19 cellular contexts compared by ENCODE assay signal in the genomic region with DNA sequence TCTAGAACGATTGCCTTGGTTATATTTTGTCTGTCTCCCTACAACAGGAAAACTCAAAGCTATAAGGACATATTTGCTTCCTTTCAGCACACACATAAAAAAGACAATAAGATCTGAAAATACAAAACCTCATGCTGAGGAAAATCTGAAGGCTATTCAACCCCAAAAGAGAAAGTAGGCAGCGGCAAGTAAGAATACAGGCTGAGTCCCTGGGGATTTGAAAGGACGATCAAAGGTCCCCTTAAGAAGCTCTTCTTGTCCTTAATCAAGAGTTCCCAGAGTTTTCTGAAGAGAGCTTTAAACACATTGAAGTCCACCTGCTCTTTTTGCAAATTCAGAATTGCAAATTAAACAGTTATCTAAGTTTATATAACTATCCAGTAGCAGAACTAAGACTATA. TPM values are rescaled to one million over a fixed set of nuclear protein-coding genes. Genes with fewer than 3 reads are reported as not detected.
DNase-seq lines count a peak whose midpoint lies in the region; ATAC-seq and TF ChIP-seq lines count a peak whose summit lies in the region.
"Had no signal": no experiment of that assay in that cellular context is flagged by ENCODE, and none has a peak within 500 bp of the region (broad histone marks: within the 10 kb centered on the region; RNA-seq: fewer than 3 reads in every experiment).

No MANE protein-coding gene starts in this region.

- H3K27me3 ChIP-seq in ACC112 (ENCODE audit: insufficient read depth, low read length) (no peaks in the 10 kb centered on the region), psoas muscle (ENCODE audit: insufficient read depth in 3 of 3, low read length in 2 of 3) (no peaks in the 10 kb centered on the region)
- H3K27me3 ChIP-seq: Peyer's patch had no signal

- H2AFZ ChIP-seq in ACC112 (ENCODE audit: low read length, unreplicated experiment) = peak overlapping the region; percentile 58

- H3K36me3 ChIP-seq in ACC112 (ENCODE audit: insufficient read depth, low read length) (no peaks in the 10 kb centered on the region), psoas muscle (ENCODE audit: insufficient read depth in 1 of 2, low read depth in 1 of 2) (no peaks in the 10 kb centered on the region)
- H3K36me3 ChIP-seq: Peyer's patch had no signal

- in situ Hi-C loops in KBM-7 (cut with MboI; ENCODE audit: low pct_unique_long_range_greater_than_20kb, low sequenced_read_pairs) = no loop called here

- H3K4me3 Mint-ChIP-seq in naive B cell = peak overlapping the region in 6 of 8 donors; percentile 5 to 71 (median 61)
- H3K4me3 Mint-ChIP-seq: HFFc6 had no signal

- no peak overlapping the region for H3K27ac ChIP-seq in ACC112 (ENCODE audit: low read depth, low read length)
- no peak overlapping the region for H3K27ac ChIP-seq in psoas muscle
- H3K27ac ChIP-seq: Peyer's patch had no signal

- TF ChIP-seq CTCF in psoas muscle (IDR thresholded peaks at IDR 0.05) = no peak

- DNase-seq in KBM-7 (peak; percentile 5), RPMI7951 (ENCODE audit: low read depth) (peak; percentile 32), naive B cell (no peak), psoas muscle (no peak)
- no peak for DNase-seq in effector CD4-positive, alpha-beta T cell
- DNase-seq: 8988T, C1 segment of cervical spinal cord, COR-L47, HFFc6, Karpas-422, NCI-H1417, NCI-H1930, NCI-H774, Peyer's patch, SHP77 treated with DMSO at 0.1 percent for 48 hours had no signal

- H3K4me1 Mint-ChIP-seq in naive B cell = peaks cover 0 to 8% (median 6%) of the 10 kb centered on the region in 3 donors

- no peaks in the 10 kb centered on the region for H3K79me2 ChIP-seq in ACC112 (ENCODE audit: control insufficient read depth, insufficient read depth, low read length, unreplicated experiment)

- H3K36me3 Mint-ChIP-seq in naive B cell = no peaks in the 10 kb centered on the region

- 55 to 75% (median 61%) methylated on average over 3 of the region's 3 CpGs for WGBS in psoas muscle, 3 donors

- H3K27ac Mint-ChIP-seq in naive B cell = peak overlapping the region in 1 of 6 donors; percentile 68
- H3K27ac Mint-ChIP-seq: HFFc6 had no signal

- peaks cover 8 to 9% (median 8%) of the 10 kb centered on the region in 3 donors for H3K27me3 Mint-ChIP-seq in naive B cell

- H3K9me3 ChIP-seq in psoas muscle = no peaks in the 10 kb centered on the region
- H3K9me3 ChIP-seq: Peyer's patch had no signal

- peaks cover 0 to 4% (median 0%) of the 10 kb centered on the region in 7 donors for H3K9me3 Mint-ChIP-seq in naive B cell
- H3K9me3 Mint-ChIP-seq: HFFc6 had no signal

- intact Hi-C loops in psoas muscle (cut with DNase I) = no loop called here

- ATAC-seq in naive B cell (ENCODE audit: low read depth in 2 of 2) = no peak
- no peak for ATAC-seq in GM19455 (IDR thresholded peaks at IDR 0.05; ENCODE audit: unreplicated experiment)
- ATAC-seq in psoas muscle = no peak
- no peak for ATAC-seq in HG02759 (IDR thresholded peaks at IDR 0.05; ENCODE audit: unreplicated experiment)

- peaks cover 7% of the 10 kb centered on the region for H3K4me1 ChIP-seq in ACC112 (ENCODE audit: control insufficient read depth, insufficient read depth, low read length, unreplicated experiment)
- no peaks in the 10 kb centered on the region for H3K4me1 ChIP-seq in psoas muscle
- H3K4me1 ChIP-seq: Peyer's patch had no signal

- H3K4me3 ChIP-seq in ACC112 (ENCODE audit: low read depth, low read length) (no peak overlapping the region), psoas muscle (no peak overlapping the region)
- H3K4me3 ChIP-seq: Peyer's patch had no signal

RNA-seq across cellular contexts. Expression of gene OR2K2, which starts 53.3 kb away (rescaled TPM):
- total RNA-seq in RPMI7951 (2014; rRNA removed; shearing (Covaris generic)) = not detected in 2 replicates
- polyA plus RNA-seq in naive B cell (ENCODE audit: low read depth in 6 of 6) (not detected), psoas muscle (10 to 100 TPM in 1 of 3 donors, under 1 TPM in 2; 0.13 to 12.6 (median 0.30) TPM)
- total RNA-seq in psoas muscle = under 1 TPM in 1 of 4 donors, not detected in 3; 0.52 TPM
- total RNA-seq: HFFc6, NCI-H460, Peyer's patch had no signal

Comparison
In these comparisons a context has a peak if more than half of its experiments do, and no peak if none do; other contexts are left out.
1. DNase-seq: peak in KBM-7 (single experiment) and RPMI7951 (single experiment); none in naive B cell (single experiment), psoas muscle (0 of 2) and effector CD4-positive, alpha-beta T cell (single experiment).